In the genomic region with DNA sequence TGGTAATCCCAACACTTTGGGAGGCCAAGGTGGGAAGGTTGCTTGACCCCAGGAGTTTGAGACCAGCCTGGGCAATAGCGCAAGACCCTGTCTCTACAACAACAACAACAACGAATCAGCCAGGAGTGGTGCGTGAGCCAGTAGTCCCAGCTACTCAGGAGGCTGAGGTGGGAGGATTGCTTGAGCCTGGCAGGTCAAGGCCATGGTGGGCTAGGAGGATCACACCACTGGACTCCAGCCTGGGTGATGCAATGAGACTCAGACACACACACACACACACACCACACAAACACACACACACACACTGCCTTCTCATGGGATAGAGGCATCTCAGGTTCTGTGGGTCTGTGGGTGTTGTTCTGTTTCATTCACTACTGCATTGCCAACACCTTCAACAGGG, we compare ENCODE assay signal across 1 cellular context.
TF ChIP-seq lines count a peak whose summit lies in the region.

No MANE protein-coding gene starts in this region.

TF ChIP-seq in H1, 55 proteins besides CTCF, POLR2A, EP300 and RAD21 (continued from another document):
- TF ChIP-seq CHD7 (IDR thresholded peaks at IDR 0.05; ENCODE audit: insufficient replicate concordance, low read length) (no peak), SP1 (IDR thresholded peaks at IDR 0.05; ENCODE audit: low read depth, low read length) (no peak), TAF7 (optimal IDR thresholded peaks at IDR 0.05; ENCODE audit: borderline replicate concordance, low read depth, low read length) (no peak), EGR1 (IDR thresholded peaks at IDR 0.05; ENCODE audit: borderline replicate concordance, low read depth, low read length) (no peak), SUZ12 (IDR thresholded peaks at IDR 0.05; ENCODE audit: low read length) (no peak)
